ENCODE assay signal across 9 cellular contexts in genomic region chr20:32360333-32360634, GRCh38. TPM values are rescaled to one million over a fixed set of nuclear protein-coding genes. Genes with fewer than 3 reads are reported as not detected.
DNase-seq lines count a peak whose midpoint lies in the region; ATAC-seq, FAIRE-seq and TF ChIP-seq lines count a peak whose summit lies in the region.
"Had no signal": no experiment of that assay in that cellular context is flagged by ENCODE, and none has a peak within 500 bp of the region (broad histone marks: within the 10 kb centered on the region; RNA-seq: fewer than 3 reads in every experiment).

No MANE protein-coding gene starts in this region.

- peaks cover 68% of the 10 kb centered on the region for H3K27me3 ChIP-seq in GM23338 (ENCODE audit: insufficient read depth)
- H3K27me3 ChIP-seq in smooth muscle cell (ENCODE audit: low read depth): no peaks in the 10 kb centered on the region
- peaks cover 21% of the 10 kb centered on the region for H3K27me3 ChIP-seq in H7 (ENCODE audit: control insufficient read depth, insufficient read depth, low read length)

- ATAC-seq in GM23338 (no peak), GM19328 (IDR thresholded peaks at IDR 0.05; ENCODE audit: unreplicated experiment) (no peak), HG03460 (IDR thresholded peaks at IDR 0.05; ENCODE audit: unreplicated experiment) (no peak)

- no peak overlapping the region for H3K4me2 ChIP-seq in GM23338
- H3K4me2 ChIP-seq in smooth muscle cell: peak overlapping the region; percentile 90

- no peak overlapping the region for H2AFZ ChIP-seq in GM23338
- H2AFZ ChIP-seq in smooth muscle cell (ENCODE audit: low read depth): no peak overlapping the region

- H3K4me3 ChIP-seq in GM23338: no peak overlapping the region
- H3K4me3 ChIP-seq in foreskin fibroblast (ENCODE audit: low read depth in 1 of 2, low read length in 2 of 2): peak overlapping the region; percentile 75 to 99
- peak overlapping the region; percentile 96 for H3K4me3 ChIP-seq in smooth muscle cell
- no peak overlapping the region for H3K4me3 ChIP-seq in H7 (ENCODE audit: insufficient read depth, low read depth, low read length)

- peaks cover 58% of the 10 kb centered on the region for H3K27me3 Mint-ChIP-seq in GM23338 (ENCODE audit: insufficient read depth, low read depth, poor library complexity)
- H3K27me3 Mint-ChIP-seq in activated CD4-positive, alpha-beta memory T cell treated with anti-CD3 and anti-CD28 coated beads, Interleukin-2, amount 10 ng/mL, durations not matched to agents 7 days and 5 days: no peaks in the 10 kb centered on the region

- peaks cover 12% of the 10 kb centered on the region for H3K4me1 Mint-ChIP-seq in GM23338
- peaks cover 75% of the 10 kb centered on the region for H3K4me1 Mint-ChIP-seq in activated CD4-positive, alpha-beta memory T cell treated with anti-CD3 and anti-CD28 coated beads, Interleukin-2, amount 10 ng/mL, durations not matched to agents 7 days and 5 days

- H3K36me3 ChIP-seq in GM23338 (ENCODE audit: insufficient read depth) (no peaks in the 10 kb centered on the region), smooth muscle cell (ENCODE audit: low read depth) (no peaks in the 10 kb centered on the region), H7 (replicated peaks; ENCODE audit: control insufficient read depth, insufficient read depth, low read length) (no peaks in the 10 kb centered on the region)

- no peaks in the 10 kb centered on the region; the same call in 2 of the 3 replicates for H3K9me3 Mint-ChIP-seq in GM23338
- H3K9me3 Mint-ChIP-seq in activated CD4-positive, alpha-beta memory T cell treated with anti-CD3 and anti-CD28 coated beads, Interleukin-2, amount 10 ng/mL, durations not matched to agents 7 days and 5 days: no peaks in the 10 kb centered on the region

- no peak for FAIRE-seq in GM12891 (lab: Jason Lieb, UNC)
- FAIRE-seq: endometrium had no signal

- H4K20me1 ChIP-seq in GM23338 (replicated peaks; ENCODE audit: insufficient read depth): peaks cover 59% of the 10 kb centered on the region
- peaks cover 64% of the 10 kb centered on the region for H4K20me1 ChIP-seq in smooth muscle cell (ENCODE audit: low read depth)

- no peak for TF ChIP-seq POLR2A in GM12891 (IDR thresholded peaks at IDR 0.05; ENCODE audit: low read depth, low read length)

- 90% methylated on average over 5 of the region's 5 CpGs for WGBS in smooth muscle cell (ENCODE audit: low lambda C conversion rate)

- POLR2A ChIA-PET in activated CD4-positive, alpha-beta memory T cell treated with anti-CD3 and anti-CD28 coated beads, Interleukin-2, amount 10 ng/mL, durations not matched to agents 7 days and 5 days (lab: Charles Lee): interaction anchor here (1.0 to 8.8 kb wide), 10 partner anchors 10 to 377 kb away, joined by 3 to 71 read pairs (median 6); partner anchors contain the start of gene KIF3B

- peaks cover 15% of the 10 kb centered on the region for H3F3A ChIP-seq in GM23338 (replicated peaks; ENCODE audit: low read depth)
- H3F3A ChIP-seq in smooth muscle cell (ENCODE audit: low read depth): peaks cover 42% of the 10 kb centered on the region

- H3K27ac ChIP-seq in GM23338 (ENCODE audit: low read depth) (no peak overlapping the region), smooth muscle cell (ENCODE audit: low read depth) (peak overlapping the region; percentile 98)

- H3K9me3 ChIP-seq in smooth muscle cell (replicated peaks; ENCODE audit: low read depth): no peaks in the 10 kb centered on the region

- CTCF ChIA-PET in activated CD4-positive, alpha-beta memory T cell treated with anti-CD3 and anti-CD28 coated beads, Interleukin-2, amount 10 ng/mL, durations not matched to agents 7 days and 5 days (lab: Charles Lee): interaction anchor here (0.9 to 1.8 kb wide), 2 partner anchors 11 to 25 kb away, joined by 3 to 5 read pairs; no protein-coding TSS in a partner anchor

- H3K4me1 ChIP-seq in GM23338 (ENCODE audit: insufficient read depth) (peaks cover 21% of the 10 kb centered on the region), smooth muscle cell (ENCODE audit: low read depth) (peaks cover 11% of the 10 kb centered on the region)

- H3K36me3 Mint-ChIP-seq in GM23338 (ENCODE audit: low read depth): peaks cover 6% of the 10 kb centered on the region; the same call in 1 of the 3 replicates
- H3K36me3 Mint-ChIP-seq in activated CD4-positive, alpha-beta memory T cell treated with anti-CD3 and anti-CD28 coated beads, Interleukin-2, amount 10 ng/mL, durations not matched to agents 7 days and 5 days (ENCODE audit: low read depth): peaks cover 24% of the 10 kb centered on the region

- TF ChIP-seq CTCF in GM23338 (conservative IDR thresholded peaks at IDR 0.05; ENCODE audit: low read depth in 2 of 2) (no peak), foreskin fibroblast (IDR thresholded peaks at IDR 0.05; ENCODE audit: low read depth, low read length) (no peak), smooth muscle cell (IDR thresholded peaks at IDR 0.05; ENCODE audit: borderline replicate concordance, insufficient read depth, poor library complexity, severe bottlenecking) (no peak)

- H3K79me2 ChIP-seq in GM23338 (replicated peaks; ENCODE audit: insufficient read depth) (peaks cover 59% of the 10 kb centered on the region), smooth muscle cell (ENCODE audit: low read depth) (peaks cover 67% of the 10 kb centered on the region)

- peak overlapping the region; percentile 92 for H3K9ac ChIP-seq in smooth muscle cell (ENCODE audit: low read depth)

- no peak overlapping the region for H3K27ac Mint-ChIP-seq in GM23338
- H3K27ac Mint-ChIP-seq in activated CD4-positive, alpha-beta memory T cell treated with anti-CD3 and anti-CD28 coated beads, Interleukin-2, amount 10 ng/mL, durations not matched to agents 7 days and 5 days: peak overlapping the region; percentile 90

- DNase-seq in GM23338 (ENCODE audit: low spot score) (no peak), foreskin fibroblast (no peak), smooth muscle cell (lab: John Stamatoyannopoulos, UW; ENCODE audit: unreplicated experiment) (no peak), GM12891 (ENCODE audit: insufficient read length, low spot score) (no peak), H7 (no peak)
- no peak for DNase-seq in activated CD4-positive, alpha-beta memory T cell treated with anti-CD3 and anti-CD28 coated beads, Interleukin-2, amount 10 ng/mL, durations not matched to agents 7 days and 5 days

- no peaks in the 10 kb centered on the region for H3K9me2 ChIP-seq in GM23338 (ENCODE audit: insufficient read depth)

- H3K4me3 Mint-ChIP-seq in GM23338: peak overlapping the region; percentile 75; the same call in 1 of the 3 replicates
- H3K4me3 Mint-ChIP-seq in activated CD4-positive, alpha-beta memory T cell treated with anti-CD3 and anti-CD28 coated beads, Interleukin-2, amount 10 ng/mL, durations not matched to agents 7 days and 5 days: peak overlapping the region; percentile 90

TF ChIP-seq in GM12891, 5 proteins besides CTCF, POLR2A, EP300 and RAD21:
- TF ChIP-seq POLR2AphosphoS5 (IDR thresholded peaks at IDR 0.05; ENCODE audit: low read depth, low read length): no peak
- TF ChIP-seq PAX5 (IDR thresholded peaks at IDR 0.05; ENCODE audit: insufficient read depth, low read length, severe bottlenecking): no peak
- TF ChIP-seq TAF1 (IDR thresholded peaks at IDR 0.05; ENCODE audit: low read depth, low read length): no peak
- TF ChIP-seq POU2F2 (IDR thresholded peaks at IDR 0.05; ENCODE audit: low read depth, low read length): no peak
- TF ChIP-seq SPI1 (IDR thresholded peaks at IDR 0.05; ENCODE audit: low read depth, low read length): no peak

RNA-seq across cellular contexts. Expression of gene ASXL1, which starts 2.2 kb away (rescaled TPM):
- total RNA-seq in GM23338 (2014; rRNA removed; shearing (Covaris generic)): 29.0 and 33.0 TPM in 2 replicates
- 10.4 and 20.8 TPM in 2 replicates for polyA plus RNA-seq in GM23338 (2016; fragmentation: Nextera tagmentation; extraction: Ambion mirVana)
- 100 to 1,000 TPM; 113 to 118 TPM for total RNA-seq in activated CD4-positive, alpha-beta memory T cell treated with anti-CD3 and anti-CD28 coated beads, Interleukin-2, amount 10 ng/mL, durations not matched to agents 7 days and 5 days
- 59.3 and 62.1 TPM in 2 replicates for total RNA-seq in smooth muscle cell
- 46.5 and 76.4 TPM in 2 replicates for polyA plus RNA-seq in smooth muscle cell
- polyA plus RNA-seq in GM12891 (2012; ENCODE audit: low read depth, missing spikeins): 31.3 TPM
- total RNA-seq in H7 (2014; rRNA removed; shearing (Covaris generic)): 12.5 and 14.3 TPM in 2 replicates

Comparison
In these comparisons a context has a peak if more than half of its experiments do, and no peak if none do; other contexts are left out.
1. H3K4me3 ChIP-seq: peak in foreskin fibroblast (2 of 2) and smooth muscle cell (single experiment); none in GM23338 (single experiment) and H7 (single experiment).